Comparison of ENCODE assay signal across 1 cellular context in the genomic region with DNA sequence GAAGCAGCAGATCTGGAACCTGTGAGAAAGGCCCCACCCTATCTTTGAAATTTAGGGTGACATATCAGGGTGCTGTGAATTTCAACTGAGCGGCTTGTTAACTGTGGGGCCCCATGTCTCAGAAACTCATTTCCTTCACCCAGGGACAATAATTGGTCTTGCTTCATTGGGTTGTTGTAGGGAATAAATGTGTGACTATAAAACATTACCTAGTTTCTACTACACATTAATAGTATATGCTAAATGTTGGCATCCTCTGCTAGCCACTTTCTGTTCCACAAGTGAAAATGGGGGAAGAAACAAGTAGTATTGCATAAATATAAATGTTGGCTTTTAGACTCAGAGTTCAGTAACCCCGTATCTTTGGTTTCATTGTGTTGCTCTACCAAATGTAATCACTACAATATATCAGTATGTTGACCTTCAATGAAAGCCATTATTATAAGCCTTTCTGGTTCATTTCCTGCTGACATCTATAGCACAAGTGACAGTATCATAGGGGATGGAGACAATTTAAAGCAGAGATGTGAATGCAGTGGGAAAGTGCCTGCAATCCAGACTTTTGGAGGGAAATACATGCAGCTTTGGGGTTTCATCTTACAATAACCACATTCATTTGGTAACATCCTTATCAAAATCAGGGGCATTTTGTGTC.
TF ChIP-seq lines count a peak whose summit lies in the region.

No MANE protein-coding gene starts in this region.

TF ChIP-seq in HepG2, 621 proteins besides CTCF, POLR2A, EP300 and RAD21 (continued from another document):
- TF ChIP-seq, protein P1, sequence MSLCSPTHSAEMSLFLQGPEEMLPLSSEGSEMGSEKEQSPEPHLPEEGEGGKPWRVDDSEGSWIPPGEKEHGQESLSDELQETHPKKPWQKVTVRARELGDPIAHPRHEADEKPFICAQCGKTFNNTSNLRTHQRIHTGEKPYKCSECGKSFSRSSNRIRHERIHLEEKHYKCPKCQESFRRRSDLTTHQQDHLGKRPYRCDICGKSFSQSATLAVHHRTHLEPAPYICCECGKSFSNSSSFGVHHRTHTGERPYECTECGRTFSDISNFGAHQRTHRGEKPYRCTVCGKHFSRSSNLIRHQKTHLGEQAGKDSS (CRISPR knock-in tag; IDR thresholded peaks at IDR 0.05; ENCODE audit: borderline replicate concordance, low read depth), result no peak
